In genomic region chr16:68310441-68311315, GRCh38 we compare ENCODE assay signal across 1 cellular context.
TF ChIP-seq lines count a peak whose summit lies in the region.

PRMT7 (plus strand) TSS chr16:68311019; CDS start chr16:68315980, 4,961 bp downstream.
SLC7A6OS (minus strand) TSS chr16:68310946; CDS start chr16:68310926, 20 bp downstream.

TF ChIP-seq in GM12878, 131 proteins besides CTCF, POLR2A, EP300 and RAD21 (continued from another document and continues in another):
- TF ChIP-seq CEBPZ (IDR thresholded peaks at IDR 0.05; ENCODE audit: low read depth, low read length) (no peak), ETV6 (conservative IDR thresholded peaks at IDR 0.05 in 1 of 2, IDR thresholded peaks at IDR 0.05 in 1 of 2; ENCODE audit: borderline replicate concordance in 1 of 2, low read depth in 1 of 2) (no peak), CBX3 (IDR thresholded peaks at IDR 0.05; ENCODE audit: borderline replicate concordance, low read depth) (no peak), PRDM15 (CRISPR knock-in tag; IDR thresholded peaks at IDR 0.05) (no peak), NBN (IDR thresholded peaks at IDR 0.05) (0 out of 2 replicates have a peak, but pooled peaks have one; percentile 84), HCFC1 (IDR thresholded peaks at IDR 0.05; ENCODE audit: low read length) (peak; percentile 79), RELB (IDR thresholded peaks at IDR 0.05; ENCODE audit: low read depth) (peak; percentile 96), MTA3 (IDR thresholded peaks at IDR 0.05; ENCODE audit: borderline replicate concordance, low read length) (no peak), NKRF (conservative IDR thresholded peaks at IDR 0.05) (peak; percentile 71), JUND (IDR thresholded peaks at IDR 0.05; ENCODE audit: low read depth, low read length) (no peak), CHD2 (IDR thresholded peaks at IDR 0.05; ENCODE audit: borderline replicate concordance, low read depth, low read length) (peak; percentile 45; the same call in 1 of the 2 replicates), WRNIP1 (IDR thresholded peaks at IDR 0.05; ENCODE audit: borderline replicate concordance, low read depth, low read length) (no peak), MTA2 (IDR thresholded peaks at IDR 0.05; ENCODE audit: low read depth) (no peak; the same call in 1 of the 2 replicates), SMARCA5 (IDR thresholded peaks at IDR 0.05) (peak; percentile 76; the same call in 1 of the 2 replicates), KDM1A (IDR thresholded peaks at IDR 0.05; ENCODE audit: borderline replicate concordance) (no peak), NR2F1 (conservative IDR thresholded peaks at IDR 0.05) (no peak; the same call in 1 of the 2 replicates), BCL11A (IDR thresholded peaks at IDR 0.05; ENCODE audit: low read depth, low read length) (no peak), MEF2A (IDR thresholded peaks at IDR 0.05; ENCODE audit: insufficient read depth, low read depth, low read length) (no peak), TCF3 (IDR thresholded peaks at IDR 0.05; ENCODE audit: borderline replicate concordance, insufficient read depth, low read depth, low read length) (no peak), BMI1 (IDR thresholded peaks at IDR 0.05; ENCODE audit: borderline replicate concordance) (no peak), ZBTB4 (CRISPR knock-in tag; IDR thresholded peaks at IDR 0.05) (no peak), ESRRA (IDR thresholded peaks at IDR 0.05; ENCODE audit: low read length) (0 out of 2 replicates have a peak, but pooled peaks have one; percentile 28), IKZF2 (IDR thresholded peaks at IDR 0.05) (0 out of 4 replicates have a peak, but pooled peaks have one; percentile 10 to 48), YY1 (IDR thresholded peaks at IDR 0.05; ENCODE audit: low read depth, low read length) (peak; percentile 97), MLLT1 (IDR thresholded peaks at IDR 0.05) (peak; percentile 80), POLR2AphosphoS2 (IDR thresholded peaks at IDR 0.05; ENCODE audit: low read depth, low read length) (peak; percentile 71), PKNOX1 (IDR thresholded peaks at IDR 0.05) (no peak), RELA (IDR thresholded peaks at IDR 0.05; ENCODE audit: borderline replicate concordance, partially characterized antibody) (peak; percentile 13), PAX8 (IDR thresholded peaks at IDR 0.05) (no peak), SIN3A (IDR thresholded peaks at IDR 0.05; ENCODE audit: low read depth, low read length) (peak; percentile 88), E2F8 (IDR thresholded peaks at IDR 0.05; ENCODE audit: low read depth, partially characterized antibody) (peak; percentile 67), NFYA (IDR thresholded peaks at IDR 0.05; ENCODE audit: borderline replicate concordance, low read depth, low read length) (no peak), SPI1 (IDR thresholded peaks at IDR 0.05; ENCODE audit: borderline replicate concordance, insufficient read depth, low read depth, low read length) (peak; percentile 77), ELK1 (IDR thresholded peaks at IDR 0.05; ENCODE audit: low read depth, low read length) (peak; percentile 69)
